In genomic region chr3:129441215-129441614, GRCh38 we compare ENCODE assay signal across 2 cellular contexts.
TF ChIP-seq lines count a peak whose summit lies in the region.

No MANE protein-coding gene starts in this region.

TF ChIP-seq in SK-N-SH, 30 proteins besides CTCF, POLR2A, EP300 and RAD21 (continued from another document):
- no peak for TF ChIP-seq USF1 (IDR thresholded peaks at IDR 0.05; ENCODE audit: borderline replicate concordance, low read depth)
- TF ChIP-seq NRF1 (IDR thresholded peaks at IDR 0.05; ENCODE audit: low read depth, low read length), result no peak
- TF ChIP-seq GATA2 (CRISPR knock-in tag; IDR thresholded peaks at IDR 0.05), result no peak
- no peak for TF ChIP-seq POLR2AphosphoS5 (IDR thresholded peaks at IDR 0.05; ENCODE audit: low read depth, low read length)
- no peak for TF ChIP-seq REST (IDR thresholded peaks at IDR 0.05; ENCODE audit: low read depth, low read length)
- TF ChIP-seq SIN3A (IDR thresholded peaks at IDR 0.05; ENCODE audit: borderline replicate concordance, low read depth, low read length), result no peak
- no peak for TF ChIP-seq JUND (IDR thresholded peaks at IDR 0.05)
TF ChIP-seq in SK-N-SH: peak in this region for 0.

TF ChIP-seq in SK-N-SH treated with all-trans-retinoic acid at 6 μM for 48 hours, 23 proteins besides CTCF, POLR2A, EP300 and RAD21 (continued from another document):
- TF ChIP-seq PATZ1 (CRISPR knock-in tag; IDR thresholded peaks at IDR 0.05; ENCODE audit: borderline replicate concordance) (no peak), ISL1 (CRISPR knock-in tag; IDR thresholded peaks at IDR 0.05) (no peak), GLIS3 (CRISPR knock-in tag; IDR thresholded peaks at IDR 0.05) (no peak), ZFP30 (CRISPR knock-in tag; IDR thresholded peaks at IDR 0.05) (no peak), TSHZ2 (CRISPR knock-in tag; IDR thresholded peaks at IDR 0.05) (no peak), ARNTL (CRISPR knock-in tag; IDR thresholded peaks at IDR 0.05; ENCODE audit: borderline replicate concordance, low read depth) (no peak), CREB5 (CRISPR knock-in tag; IDR thresholded peaks at IDR 0.05; ENCODE audit: low read depth) (no peak), ZNF8 (CRISPR knock-in tag; IDR thresholded peaks at IDR 0.05) (no peak), PPARA (CRISPR knock-in tag; IDR thresholded peaks at IDR 0.05; ENCODE audit: borderline replicate concordance) (no peak), CSDC2 (CRISPR knock-in tag; IDR thresholded peaks at IDR 0.05) (no peak), CSRNP3 (CRISPR knock-in tag; IDR thresholded peaks at IDR 0.05) (no peak)
